ENCODE assay signal across 21 cellular contexts in genomic region chr2:218904176-218904575, GRCh38. TPM values are rescaled to one million over a fixed set of nuclear protein-coding genes. Genes with fewer than 3 reads are reported as not detected.
DNase-seq lines count a peak whose midpoint lies in the region; ATAC-seq and TF ChIP-seq lines count a peak whose summit lies in the region.
"Had no signal": no experiment of that assay in that cellular context is flagged by ENCODE, and none has a peak within 500 bp of the region (broad histone marks: within the 10 kb centered on the region; RNA-seq: fewer than 3 reads in every experiment).

No MANE protein-coding gene starts in this region.

- H3K4me3 ChIP-seq in fibroblast of pulmonary artery (replicated peaks; ENCODE audit: low read depth, low read length): no peak overlapping the region
- H3K4me3 ChIP-seq in heart left ventricle: no peak overlapping the region
- H3K4me3 ChIP-seq: A549, GM12878, GM23248 had no signal

- no peak for ATAC-seq in T-helper 17 cell
- no peak for ATAC-seq in heart left ventricle
- ATAC-seq: A549, GM12878, HepG2 had no signal

- WGBS in heart left ventricle, 4 donors: 20 to 24% (median 22%) methylated on average over 2 of the region's 2 CpGs

- peaks cover 13% of the 10 kb centered on the region for H3K4me1 Mint-ChIP-seq in T-helper 17 cell

- H3K36me3 ChIP-seq in heart left ventricle: no peaks in the 10 kb centered on the region

- no peak for TF ChIP-seq POLR2A in heart left ventricle (IDR thresholded peaks at IDR 0.05)

- H3K9me3 ChIP-seq in T-helper 17 cell (ENCODE audit: control insufficient read depth, low read length, poor library complexity, severe bottlenecking) (no peaks in the 10 kb centered on the region), heart left ventricle (no peaks in the 10 kb centered on the region)
- H3K9me3 ChIP-seq: A549 had no signal

- intact Hi-C loops in heart left ventricle (cut with DNase I): no loop called here

- peaks cover 0 to 8% (median 2%) of the 10 kb centered on the region in 12 donors for H3K4me1 ChIP-seq in heart left ventricle

- DNase-seq in COLO829 (ENCODE audit: low spot score) (peak; percentile 40), T-helper 17 cell (no peak), fibroblast of pulmonary artery (ENCODE audit: low read depth) (peak; percentile 25), pulmonary artery endothelial cell (ENCODE audit: low read depth, low spot score) (peak; percentile 17), NCI-H2196 (lab: John Stamatoyannopoulos, UW; ENCODE audit: unreplicated experiment) (no peak), heart left ventricle (no peak), SHP77 (lab: John Stamatoyannopoulos, UW) (no peak)
- DNase-seq: AML-193; CD4-positive, alpha-beta T cell; DMS79 treated with DMSO at 0.1 percent for 48 hours; EL; GM23248; HCEC 1CT had no signal

- H3K27me3 ChIP-seq in heart left ventricle: peaks cover 0 to 56% (median 39%) of the 10 kb centered on the region in 9 donors

- H3K27ac Mint-ChIP-seq in T-helper 17 cell: peak overlapping the region; percentile 57
- H3K27ac Mint-ChIP-seq: CD4-positive, alpha-beta T cell; IgD-negative memory B cell had no signal

- TF ChIP-seq CTCF in fibroblast of pulmonary artery (IDR thresholded peaks at IDR 0.05; ENCODE audit: low read length, missing control alignments): no peak
- no peak for TF ChIP-seq CTCF in heart left ventricle (IDR thresholded peaks at IDR 0.05)

- H3K27ac ChIP-seq in heart left ventricle: no peak overlapping the region
- H3K27ac ChIP-seq: 22Rv1, A549, C4-2B, GM23248 had no signal

- H3K27me3 Mint-ChIP-seq in T-helper 17 cell: peaks cover 48% of the 10 kb centered on the region

- H3K36me3 Mint-ChIP-seq in T-helper 17 cell (ENCODE audit: low read depth): peaks cover 10% of the 10 kb centered on the region

- no peak overlapping the region for H3K4me3 Mint-ChIP-seq in T-helper 17 cell
- H3K4me3 Mint-ChIP-seq: CD4-positive, alpha-beta T cell; IgD-negative memory B cell had no signal

RNA-seq across cellular contexts. Expression of gene WNT10A, which starts 23.5 kb away (rescaled TPM):
- total RNA-seq in T-helper 17 cell (10 to 100 TPM in 1 of 2 donors, 1 to 10 TPM in 1; 5.5 to 14.4 TPM), pulmonary artery endothelial cell (not detected in 2 replicates), heart left ventricle (1 to 10 TPM in 1 of 9 donors, under 1 TPM in 1, not detected in 7; 0.16 to 1.3 TPM)
- under 1 TPM in 1 of 2 donors, not detected in 1; 0.08 TPM for polyA plus RNA-seq in heart left ventricle
- total RNA-seq: GM23248, H4, HepG2 had no signal
- polyA plus RNA-seq: A549, BJ, GM23248 had no signal

RNA-seq across cellular contexts. Expression of gene WNT6, which starts 44.6 kb away (rescaled TPM):
- total RNA-seq in T-helper 17 cell: not detected
- not detected in 2 replicates for total RNA-seq in pulmonary artery endothelial cell
- total RNA-seq in heart left ventricle: 10 to 100 TPM in 1 of 9 donors, 1 to 10 TPM in 3, under 1 TPM in 5; 0.34 to 13.1 (median 1.00) TPM
- polyA plus RNA-seq in heart left ventricle: 1 to 10 TPM in 1 of 2 donors, under 1 TPM in 1; 0.44 to 1.4 TPM
- total RNA-seq: CD4-positive, alpha-beta T cell; GM23248 had no signal
- polyA plus RNA-seq: BJ, GM23248, HepG2 had no signal

RNA-seq across cellular contexts. Expression of gene CDK5R2, which starts 55.3 kb away (rescaled TPM):
- not detected for total RNA-seq in T-helper 17 cell
- total RNA-seq in pulmonary artery endothelial cell: not detected in 2 replicates
- not detected for total RNA-seq in heart left ventricle
- polyA plus RNA-seq in heart left ventricle: not detected
- total RNA-seq: CD4-positive, alpha-beta T cell; GM12878; GM23248; HepG2 had no signal
- polyA plus RNA-seq: GM12878, GM23248, HepG2, IgD-negative memory B cell had no signal

Comparison
In these comparisons a context has a peak if more than half of its experiments do, and no peak if none do; other contexts are left out.
1. DNase-seq: peak in COLO829 (single experiment), fibroblast of pulmonary artery (single experiment) and pulmonary artery endothelial cell (single experiment); none in T-helper 17 cell (0 of 3), NCI-H2196 (single experiment), heart left ventricle (0 of 5) and SHP77 (0 of 2).